2 cellular contexts compared by ENCODE assay signal in the genomic region with DNA sequence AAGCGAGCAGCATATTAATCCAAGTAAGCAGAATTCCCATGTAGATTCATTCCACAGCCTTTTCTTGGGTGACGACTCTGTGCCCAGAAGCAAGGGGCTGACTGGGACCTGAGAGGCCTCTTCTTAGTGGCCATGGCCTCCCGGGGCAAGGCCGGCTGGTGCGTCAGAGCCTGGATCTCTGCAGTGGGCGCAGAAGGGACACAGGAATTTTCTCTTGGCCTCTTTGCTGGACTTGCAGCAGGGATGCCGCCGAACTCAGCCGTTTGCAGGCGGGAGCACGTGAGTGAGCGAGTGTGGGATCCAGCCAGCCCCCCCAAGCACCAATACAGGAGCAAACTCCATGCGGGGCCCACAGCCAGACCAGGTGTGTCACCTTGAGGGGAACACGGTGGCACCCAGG.
TF ChIP-seq lines count a peak whose summit lies in the region.

No MANE protein-coding gene starts in this region.

TF ChIP-seq in SK-N-SH, 30 proteins besides CTCF, POLR2A, EP300 and RAD21:
- TF ChIP-seq RXRA (IDR thresholded peaks at IDR 0.05; ENCODE audit: borderline replicate concordance, low read depth): no peak
- TF ChIP-seq FOXM1 (IDR thresholded peaks at IDR 0.05; ENCODE audit: low read depth): no peak
- TF ChIP-seq GABPA (IDR thresholded peaks at IDR 0.05; ENCODE audit: low read depth): no peak
TF ChIP-seq in SK-N-SH: peak in this region for 0.

TF ChIP-seq in H1, 55 proteins besides CTCF, POLR2A, EP300 and RAD21:
- no peak for TF ChIP-seq CHD1 (IDR thresholded peaks at IDR 0.05; ENCODE audit: low read depth, low read length)
- no peak for TF ChIP-seq CEBPB (IDR thresholded peaks at IDR 0.05; ENCODE audit: low read depth, low read length)
- no peak for TF ChIP-seq NANOG (IDR thresholded peaks at IDR 0.05; ENCODE audit: insufficient read depth, low read depth, low read length, poor library complexity, severe bottlenecking)
- no peak for TF ChIP-seq CBX5 (IDR thresholded peaks at IDR 0.05; ENCODE audit: low read depth, low read length)
- no peak for TF ChIP-seq ZNF274 (IDR thresholded peaks at IDR 0.05; ENCODE audit: borderline replicate concordance, extremely low read depth, low read length)
- TF ChIP-seq POLR2AphosphoS5 (IDR thresholded peaks at IDR 0.05; ENCODE audit: low read depth, low read length): no peak
- no peak for TF ChIP-seq FOSL1 (IDR thresholded peaks at IDR 0.05; ENCODE audit: insufficient read depth, low read depth, low read length)
- no peak for TF ChIP-seq SIX5 (IDR thresholded peaks at IDR 0.05; ENCODE audit: low read depth, low read length)
- no peak for TF ChIP-seq BCL11A (IDR thresholded peaks at IDR 0.05; ENCODE audit: low read depth in 2 of 2, low read length in 2 of 2)
- TF ChIP-seq GABPA (IDR thresholded peaks at IDR 0.05; ENCODE audit: borderline replicate concordance, insufficient read depth, low read length): no peak
- no peak for TF ChIP-seq TEAD4 (IDR thresholded peaks at IDR 0.05; ENCODE audit: low read depth, low read length)
- no peak for TF ChIP-seq RFX5 (IDR thresholded peaks at IDR 0.05; ENCODE audit: borderline replicate concordance, low read depth, low read length)
- TF ChIP-seq EGR1 (IDR thresholded peaks at IDR 0.05; ENCODE audit: borderline replicate concordance, low read depth, low read length): no peak
TF ChIP-seq in H1: peak in this region for 0.
